ENCODE assay signal across 31 cellular contexts in the genomic region with DNA sequence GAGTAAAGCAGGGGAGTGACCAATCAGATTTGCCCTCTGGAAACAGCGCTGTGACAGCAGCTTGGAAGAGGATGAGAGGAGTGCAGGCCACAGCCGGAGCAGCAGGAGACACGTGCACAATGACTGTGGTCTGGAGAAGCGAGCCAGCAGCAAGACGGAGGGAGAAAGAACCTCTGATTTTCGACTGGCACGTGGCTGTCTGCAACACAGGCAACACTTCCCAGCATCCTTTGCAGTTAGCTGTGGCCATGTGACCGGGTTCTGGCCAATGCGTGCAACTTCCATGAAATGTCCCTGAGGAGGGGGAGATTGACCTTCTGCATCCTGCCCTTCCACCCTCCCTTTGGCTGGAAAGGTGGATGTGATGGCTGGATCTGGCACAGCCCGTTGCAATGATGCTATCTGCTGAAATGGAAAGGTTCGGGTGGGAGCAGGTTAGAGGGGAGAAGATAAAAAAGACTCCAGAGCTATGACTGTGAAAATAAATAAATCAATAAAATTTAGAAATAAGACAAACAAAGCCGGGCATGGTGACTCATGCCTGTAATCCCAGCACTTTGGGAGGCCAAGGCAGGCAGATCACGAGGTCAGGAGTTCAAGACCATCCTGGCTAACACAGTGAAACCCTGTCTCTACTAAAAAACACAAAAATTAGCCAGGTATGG. TPM values are rescaled to one million over a fixed set of nuclear protein-coding genes. Genes with fewer than 3 reads are reported as not detected.
DNase-seq lines count a peak whose midpoint lies in the region; ATAC-seq, FAIRE-seq and TF ChIP-seq lines count a peak whose summit lies in the region.
"Had no signal": no experiment of that assay in that cellular context is flagged by ENCODE, and none has a peak within 500 bp of the region (broad histone marks: within the 10 kb centered on the region; RNA-seq: fewer than 3 reads in every experiment).

No MANE protein-coding gene starts in this region.

- no TSS peak for BruUV-seq in HepG2 (replicated peaks; lab: Mats Ljungman, UMichigan)

- FAIRE-seq in HepG2 (lab: Jason Lieb, UNC) = no peak
- FAIRE-seq: bronchial epithelial cell had no signal

- no peak for TF ChIP-seq POLR2A in HepG2 (IDR thresholded peaks at IDR 0.05; ENCODE audit: insufficient read depth in 1 of 2, low read depth in 2 of 2, low read length in 2 of 2)

- H3K27me3 Mint-ChIP-seq in activated T-helper 1 cell treated with anti-CD3 and anti-CD28 coated beads, Interleukin-12 subunit alpha, Interleukin-12 subunit beta, Interleukin-2, Interleukin-4 antibody, amounts not matched to agents 30 ng/mL and 10 ng/mL and 1 ng/mL, durations not matched to agents 14 hours and 24 hours and 36 hours (ENCODE audit: insufficient read depth) = no peaks in the 10 kb centered on the region
- H3K27me3 Mint-ChIP-seq: activated naive CD8-positive, alpha-beta T cell treated with anti-CD3 and anti-CD28 coated beads, Interleukin-2, amount 10 ng/mL, durations not matched to agents 7 days and 5 days; stimulated activated memory B cell treated with anti-CD40 and anti-IgM and Interleukin-4, amounts not matched to agents 10 μg/mL and 1 μg/mL and 100 μg/mL, for 72 hours; type B pancreatic cell had no signal

- no peak overlapping the region for H3K27ac Mint-ChIP-seq in activated T-helper 1 cell treated with anti-CD3 and anti-CD28 coated beads, Interleukin-12 subunit alpha, Interleukin-12 subunit beta, Interleukin-2, Interleukin-4 antibody, amounts not matched to agents 30 ng/mL and 10 ng/mL and 1 ng/mL, durations not matched to agents 14 hours and 24 hours and 36 hours
- H3K27ac Mint-ChIP-seq: activated naive CD8-positive, alpha-beta T cell treated with anti-CD3 and anti-CD28 coated beads, Interleukin-2, amount 10 ng/mL, durations not matched to agents 7 days and 5 days; HFFc6; mesothelial cell of epicardium had no signal

- H3K9ac ChIP-seq in BLaER1 treated with 17β-estradiol and CSF1 and Interleukin-3, amounts not matched to agents 10 nM and 100 nM = no peak overlapping the region
- H3K9ac ChIP-seq in HepG2 (ENCODE audit: insufficient read depth, low read depth, low read length) = 0 out of 2 replicates have a peak overlapping the region, but pooled peaks have one; percentile 8

- H3K9me3 ChIP-seq in BLaER1 treated with 17β-estradiol and CSF1 and Interleukin-3, amounts not matched to agents 10 nM and 100 nM (replicated peaks in 1 of 11) = no peaks in the 10 kb centered on the region
- H3K9me3 ChIP-seq in HepG2 (ENCODE audit: low read length) = no peaks in the 10 kb centered on the region
- H3K9me3 ChIP-seq: BE2C, neutrophil had no signal

- TF ChIP-seq RAD21 in Ishikawa (IDR thresholded peaks at IDR 0.05; ENCODE audit: low read depth) = no peak
- TF ChIP-seq RAD21 in HepG2 (CRISPR knock-in tag; IDR thresholded peaks at IDR 0.05) = no peak

- peak overlapping the region; percentile 0 to 47 (median 23); a peak in 12 of 22 replicates for H3K4me2 ChIP-seq in BLaER1 treated with 17β-estradiol and CSF1 and Interleukin-3, amounts not matched to agents 10 nM and 100 nM
- peak overlapping the region; percentile 24; the same call in 1 of the 2 replicates for H3K4me2 ChIP-seq in HepG2 (ENCODE audit: low read depth, low read length)
- H3K4me2 ChIP-seq: PC-9 had no signal

- peaks cover 0 to 25% (median 0%) of the 10 kb centered on the region in 11 experiments; a peak in 9 of 22 replicates for H4K20me1 ChIP-seq in BLaER1 treated with 17β-estradiol and CSF1 and Interleukin-3, amounts not matched to agents 10 nM and 100 nM
- no peaks in the 10 kb centered on the region for H4K20me1 ChIP-seq in HepG2 (ENCODE audit: insufficient read depth, low read length)

- DNase-seq in coronary artery (ENCODE audit: low spot score) = peak; percentile 31
- no peak for DNase-seq in HepG2 (ENCODE audit: low spot score)
- no peak for DNase-seq in AG08395 (ENCODE audit: low spot score)
- DNase-seq in activated T-helper 1 cell treated with anti-CD3 and anti-CD28 coated beads, Interleukin-12 subunit alpha, Interleukin-12 subunit beta, Interleukin-2, Interleukin-4 antibody, amounts not matched to agents 30 ng/mL and 10 ng/mL and 1 ng/mL, durations not matched to agents 14 hours and 24 hours and 36 hours (ENCODE audit: low spot score) = no peak
- DNase-seq: ACHN; activated CD8-positive, alpha-beta T cell treated with anti-CD3 and anti-CD28 coated beads, Interleukin-2, amount 10 ng/mL, durations not matched to agents 7 days and 5 days; activated naive CD8-positive, alpha-beta T cell treated with anti-CD3 and anti-CD28 coated beads, Interleukin-2, amount 10 ng/mL, durations not matched to agents 7 days and 5 days; BE2C; CD8-positive, alpha-beta memory T cell; DMS 273 treated with DMSO at 0.1 percent for 48 hours; effector CD8-positive, alpha-beta T cell; islet precursor cell; NCI-H1092 treated with DMSO at 0.1 percent for 48 hours; NCI-H187; NCI-H2171; NCI-H510A; PC-9; SHP77; stimulated activated CD4-positive, alpha-beta T cell treated with anti-CD3 and anti-CD28 coated beads, Interleukin-15, amount 100 ng/mL, for 24 hours had no signal

- TF ChIP-seq CTCF in coronary artery (IDR thresholded peaks at IDR 0.05) (no peak), HepG2 (CRISPR knock-in tag; IDR thresholded peaks at IDR 0.05) (no peak)

- H3K79me2 ChIP-seq in HepG2 (ENCODE audit: insufficient read depth, low read length) = peaks cover 2% of the 10 kb centered on the region

- H3K27ac ChIP-seq in BLaER1 treated with 17β-estradiol and CSF1 and Interleukin-3, amounts not matched to agents 10 nM and 100 nM = no peak overlapping the region
- no peak overlapping the region for H3K27ac ChIP-seq in coronary artery
- no peak overlapping the region for H3K27ac ChIP-seq in HepG2 (ENCODE audit: extremely low read length, insufficient read depth, low read length)
- H3K27ac ChIP-seq: neutrophil, PC-9 had no signal

- H3K36me3 ChIP-seq in BLaER1 treated with 17β-estradiol and CSF1 and Interleukin-3, amounts not matched to agents 10 nM and 100 nM = peaks cover 0 to 42% (median 23%) of the 10 kb centered on the region in 11 experiments; a peak in 13 of 22 replicates
- H3K36me3 ChIP-seq in HepG2 (replicated peaks in 1 of 2; ENCODE audit: control insufficient read depth in 1 of 2, insufficient read depth in 2 of 2, low read length in 2 of 2) = no peaks in the 10 kb centered on the region; a peak in 1 of 5 replicates
- H3K36me3 ChIP-seq: BE2C had no signal

- H3K36me3 Mint-ChIP-seq in activated T-helper 1 cell treated with anti-CD3 and anti-CD28 coated beads, Interleukin-12 subunit alpha, Interleukin-12 subunit beta, Interleukin-2, Interleukin-4 antibody, amounts not matched to agents 30 ng/mL and 10 ng/mL and 1 ng/mL, durations not matched to agents 14 hours and 24 hours and 36 hours (ENCODE audit: low read depth) = peaks cover 13% of the 10 kb centered on the region

- ATAC-seq in HepG2 (no peak), GM21717 (IDR thresholded peaks at IDR 0.05; ENCODE audit: unreplicated experiment) (no peak), GM18502 (IDR thresholded peaks at IDR 0.05; ENCODE audit: poor library complexity, unreplicated experiment) (no peak)
- ATAC-seq: activated CD8-positive, alpha-beta T cell treated with anti-CD3 and anti-CD28 coated beads, Interleukin-2, amount 10 ng/mL, durations not matched to agents 7 days and 5 days; stimulated activated memory B cell treated with anti-CD40 and anti-IgM and Interleukin-4, amounts not matched to agents 10 μg/mL and 1 μg/mL and 100 μg/mL, for 72 hours had no signal

- POLR2A ChIA-PET in HepG2 (lab: Yijun Ruan, JAX) = interaction anchor here (0.5 to 3.6 kb wide), 5 partner anchors 11 to 107 kb away, joined by 3 to 46 read pairs (median 9); a partner anchor contains a TSS

- CTCF ChIA-PET in HepG2 (lab: Yijun Ruan, JAX; ENCODE audit: low intra/inter-chr PET ratio, low total read pairs) = no interaction called here

- H3K27me3 ChIP-seq in BLaER1 treated with 17β-estradiol and CSF1 and Interleukin-3, amounts not matched to agents 10 nM and 100 nM = no peaks in the 10 kb centered on the region; a peak in 1 of 22 replicates
- H3K27me3 ChIP-seq in HepG2 (ENCODE audit: control insufficient read depth in 1 of 2, insufficient read depth in 2 of 2, low read length in 2 of 2) = no peaks in the 10 kb centered on the region
- H3K27me3 ChIP-seq: BE2C, neutrophil had no signal

- H3K4me3 Mint-ChIP-seq in activated T-helper 1 cell treated with anti-CD3 and anti-CD28 coated beads, Interleukin-12 subunit alpha, Interleukin-12 subunit beta, Interleukin-2, Interleukin-4 antibody, amounts not matched to agents 30 ng/mL and 10 ng/mL and 1 ng/mL, durations not matched to agents 14 hours and 24 hours and 36 hours = no peak overlapping the region
- H3K4me3 Mint-ChIP-seq: activated CD8-positive, alpha-beta T cell treated with anti-CD3 and anti-CD28 coated beads, Interleukin-2, amount 10 ng/mL, durations not matched to agents 7 days and 5 days; activated naive CD8-positive, alpha-beta T cell treated with anti-CD3 and anti-CD28 coated beads, Interleukin-2, amount 10 ng/mL, durations not matched to agents 7 days and 5 days; CD8-positive, alpha-beta memory T cell; HFFc6; mesothelial cell of epicardium; stimulated activated memory B cell treated with anti-CD40 and anti-IgM and Interleukin-4, amounts not matched to agents 10 μg/mL and 1 μg/mL and 100 μg/mL, for 72 hours; type B pancreatic cell had no signal

- WGBS in HepG2 (ENCODE audit: low lambda C conversion rate) = 63% methylated on average over 13 of the region's 13 CpGs

- in situ Hi-C loops in HepG2 (cut with HindIII; ENCODE audit: extremely low pct_ligation_motif_present, low pct_unique_long_range_greater_than_20kb) = no loop called here

- no peak overlapping the region for H3K4me3 ChIP-seq in BLaER1 treated with 17β-estradiol and CSF1 and Interleukin-3, amounts not matched to agents 10 nM and 100 nM
- H3K4me3 ChIP-seq in coronary artery (no peak overlapping the region), HepG2 (replicated peaks in 1 of 3; ENCODE audit: insufficient read depth in 1 of 3, low read depth in 2 of 3, low read length in 3 of 3) (no peak overlapping the region)
- H3K4me3 ChIP-seq: PC-9 had no signal

- peaks cover 13% of the 10 kb centered on the region for H3K4me1 Mint-ChIP-seq in activated T-helper 1 cell treated with anti-CD3 and anti-CD28 coated beads, Interleukin-12 subunit alpha, Interleukin-12 subunit beta, Interleukin-2, Interleukin-4 antibody, amounts not matched to agents 30 ng/mL and 10 ng/mL and 1 ng/mL, durations not matched to agents 14 hours and 24 hours and 36 hours (ENCODE audit: low read depth)

- TF ChIP-seq EP300 in Ishikawa (IDR thresholded peaks at IDR 0.05; ENCODE audit: borderline replicate concordance) (no peak), HepG2 (IDR thresholded peaks at IDR 0.05; ENCODE audit: low read depth in 2 of 2, low read length in 2 of 2) (no peak), HepG2 (CRISPR knock-in tag; IDR thresholded peaks at IDR 0.05; ENCODE audit: borderline replicate concordance) (no peak)

- intact Hi-C loops in HepG2 (cut with micrococcal nuclease; ENCODE audit: unreplicated experiment) = no loop called here
- intact Hi-C loops in activated T-helper 1 cell treated with anti-CD3 and anti-CD28 coated beads, Interleukin-12 subunit alpha, Interleukin-12 subunit beta, Interleukin-2, Interleukin-4 antibody, amounts not matched to agents 30 ng/mL and 10 ng/mL and 1 ng/mL, durations not matched to agents 14 hours and 24 hours and 36 hours (cut with micrococcal nuclease) = no loop called here

- peaks cover 50 to 82% (median 71%) of the 10 kb centered on the region in 10 experiments for H3K4me1 ChIP-seq in BLaER1 treated with 17β-estradiol and CSF1 and Interleukin-3, amounts not matched to agents 10 nM and 100 nM
- H3K4me1 ChIP-seq in HepG2 (ENCODE audit: insufficient read depth, low read length) = peaks cover 39% of the 10 kb centered on the region

- H3K9me3 Mint-ChIP-seq in activated T-helper 1 cell treated with anti-CD3 and anti-CD28 coated beads, Interleukin-12 subunit alpha, Interleukin-12 subunit beta, Interleukin-2, Interleukin-4 antibody, amounts not matched to agents 30 ng/mL and 10 ng/mL and 1 ng/mL, durations not matched to agents 14 hours and 24 hours and 36 hours = no peaks in the 10 kb centered on the region
- H3K9me3 Mint-ChIP-seq: activated naive CD8-positive, alpha-beta T cell treated with anti-CD3 and anti-CD28 coated beads, Interleukin-2, amount 10 ng/mL, durations not matched to agents 7 days and 5 days; activated T-helper 2 cell treated with anti-CD3 and anti-CD28 coated beads, Interferon-gamma antibody, Interleukin-2, Interleukin-4, amounts not matched to agents 10 μg/mL and 5 μg/mL and 100 μg/mL, durations not matched to agents 14 hours and 24 hours and 36 hours; CD8-positive, alpha-beta memory T cell; HFFc6; mesothelial cell of epicardium; stimulated activated memory B cell treated with anti-CD40 and anti-IgM and Interleukin-4, amounts not matched to agents 10 μg/mL and 1 μg/mL and 100 μg/mL, for 72 hours; type B pancreatic cell had no signal

- H2AFZ ChIP-seq in HepG2 (ENCODE audit: low read length) = no peak overlapping the region
- H2AFZ ChIP-seq: PC-9 had no signal

RNA-seq across cellular contexts. Expression of a gene that starts 15.6 kb away (rescaled TPM):
- 1.8 and 4.8 TPM in 2 replicates for total RNA-seq in HepG2 (2016; rRNA removed; fragmentation: Illumina TruSeq; extraction: Trizol)
- total RNA-seq in HepG2 (2016; cell fraction: cytosol; rRNA removed; fragmentation: Illumina TruSeq; extraction: Trizol; ENCODE audit: low read depth) = 0.61 and 0.71 TPM in 2 replicates
- 1.9 and 5.2 TPM in 2 replicates for total RNA-seq in HepG2 (2016; cell fraction: insoluble cytoplasmic fraction; rRNA removed; fragmentation: Illumina TruSeq; extraction: Trizol)
- 1.3 TPM in 2 replicates for total RNA-seq in HepG2 (2016; cell fraction: membrane; rRNA removed; fragmentation: Illumina TruSeq; extraction: Trizol)
- 8.4 and 11.2 TPM in 2 replicates for total RNA-seq in HepG2 (2016; cell fraction: nucleus; rRNA removed; fragmentation: Illumina TruSeq; extraction: Trizol)
- polyA plus RNA-seq in HepG2 (2011; rRNA removed) = 11.5 and 12.3 TPM in 2 replicates
- polyA plus RNA-seq in HepG2 (2011; cell fraction: cytosol; rRNA removed) = 2.7 and 3.9 TPM in 2 replicates
- 73.3 and 101 TPM in 2 replicates for polyA plus RNA-seq in HepG2 (2011; cell fraction: nucleus; rRNA removed)
- polyA plus RNA-seq in HepG2 (2012) = 6.5 and 7.3 TPM in 2 replicates
- 0.44 and 0.53 TPM in 2 replicates for polyA plus RNA-seq in HepG2 (2016; cell fraction: cytosol; fragmentation: Illumina TruSeq; extraction: Trizol; ENCODE audit: low read depth)
- polyA plus RNA-seq in HepG2 (2016; cell fraction: insoluble cytoplasmic fraction; fragmentation: Illumina TruSeq; extraction: Trizol; ENCODE audit: low read depth) = 0.96 and 1.7 TPM in 2 replicates
- polyA plus RNA-seq in HepG2 (2016; cell fraction: membrane; fragmentation: Illumina TruSeq; extraction: Trizol; ENCODE audit: low read depth) = 0.88 and 1.6 TPM in 2 replicates
- polyA plus RNA-seq in HepG2 (2016; cell fraction: nucleus; fragmentation: Illumina TruSeq; extraction: Trizol; ENCODE audit: insufficient read depth, low read depth) = 22.2 and 23.2 TPM in 2 replicates
- 27.4 and 36.9 TPM in 2 replicates for polyA minus RNA-seq in HepG2 (2011; rRNA and poly(A)+ RNA removed; ENCODE audit: low replicate concordance)
- polyA minus RNA-seq in HepG2 (2011; cell fraction: cytosol; rRNA and poly(A)+ RNA removed) = 2.6 and 3.8 TPM in 2 replicates
- 21.3 and 31.8 TPM in 2 replicates for polyA minus RNA-seq in HepG2 (2011; cell fraction: nucleus; rRNA and poly(A)+ RNA removed)
- total RNA-seq in activated T-helper 1 cell treated with anti-CD3 and anti-CD28 coated beads, Interleukin-12 subunit alpha, Interleukin-12 subunit beta, Interleukin-2, Interleukin-4 antibody, amounts not matched to agents 30 ng/mL and 10 ng/mL and 1 ng/mL, durations not matched to agents 14 hours and 24 hours and 36 hours = 34.8 and 34.9 TPM in 2 replicates

RNA-seq across cellular contexts. Expression of a gene that starts 35.7 kb away (rescaled TPM):
- total RNA-seq in HepG2 (2016; rRNA removed; fragmentation: Illumina TruSeq; extraction: Trizol) = 3.1 and 5.4 TPM in 2 replicates
- 1.1 and 1.3 TPM in 2 replicates for total RNA-seq in HepG2 (2016; cell fraction: cytosol; rRNA removed; fragmentation: Illumina TruSeq; extraction: Trizol; ENCODE audit: low read depth)
- total RNA-seq in HepG2 (2016; cell fraction: insoluble cytoplasmic fraction; rRNA removed; fragmentation: Illumina TruSeq; extraction: Trizol) = 3.7 and 5.5 TPM in 2 replicates
- 2.3 and 2.5 TPM in 2 replicates for total RNA-seq in HepG2 (2016; cell fraction: membrane; rRNA removed; fragmentation: Illumina TruSeq; extraction: Trizol)
- total RNA-seq in HepG2 (2016; cell fraction: nucleus; rRNA removed; fragmentation: Illumina TruSeq; extraction: Trizol) = 4.4 and 6.4 TPM in 2 replicates
- polyA plus RNA-seq in HepG2 (2011; rRNA removed) = 14.3 and 17.1 TPM in 2 replicates
- polyA plus RNA-seq in HepG2 (2011; cell fraction: cytosol; rRNA removed) = 15.6 and 18.3 TPM in 2 replicates
- 15.7 and 16.6 TPM in 2 replicates for polyA plus RNA-seq in HepG2 (2011; cell fraction: nucleus; rRNA removed)
- 12.4 and 26.2 TPM in 2 replicates for polyA plus RNA-seq in HepG2 (2012)
- polyA plus RNA-seq in HepG2 (2016; cell fraction: cytosol; fragmentation: Illumina TruSeq; extraction: Trizol; ENCODE audit: low read depth) = 0.70 and 0.71 TPM in 2 replicates
- 3.5 and 3.7 TPM in 2 replicates for polyA plus RNA-seq in HepG2 (2016; cell fraction: insoluble cytoplasmic fraction; fragmentation: Illumina TruSeq; extraction: Trizol; ENCODE audit: low read depth)
- 1.2 and 1.9 TPM in 2 replicates for polyA plus RNA-seq in HepG2 (2016; cell fraction: membrane; fragmentation: Illumina TruSeq; extraction: Trizol; ENCODE audit: low read depth)
- 7.1 and 7.9 TPM in 2 replicates for polyA plus RNA-seq in HepG2 (2016; cell fraction: nucleus; fragmentation: Illumina TruSeq; extraction: Trizol; ENCODE audit: insufficient read depth, low read depth)
- polyA minus RNA-seq in HepG2 (2011; rRNA and poly(A)+ RNA removed; ENCODE audit: low replicate concordance) = 2.5 and 12.3 TPM in 2 replicates
- polyA minus RNA-seq in HepG2 (2011; cell fraction: cytosol; rRNA and poly(A)+ RNA removed) = 11.3 and 12.8 TPM in 2 replicates
- 7.3 and 8.1 TPM in 2 replicates for polyA minus RNA-seq in HepG2 (2011; cell fraction: nucleus; rRNA and poly(A)+ RNA removed)
- total RNA-seq in activated T-helper 1 cell treated with anti-CD3 and anti-CD28 coated beads, Interleukin-12 subunit alpha, Interleukin-12 subunit beta, Interleukin-2, Interleukin-4 antibody, amounts not matched to agents 30 ng/mL and 10 ng/mL and 1 ng/mL, durations not matched to agents 14 hours and 24 hours and 36 hours = 12.3 and 12.5 TPM in 2 replicates

RNA-seq across cellular contexts. Expression of a gene that starts 55.6 kb away (rescaled TPM):
- total RNA-seq in HepG2 (2016; rRNA removed; fragmentation: Illumina TruSeq; extraction: Trizol) = 3.0 and 4.4 TPM in 2 replicates
- total RNA-seq in HepG2 (2016; cell fraction: cytosol; rRNA removed; fragmentation: Illumina TruSeq; extraction: Trizol; ENCODE audit: low read depth) = 2.2 and 2.3 TPM in 2 replicates
- 1.8 and 4.6 TPM in 2 replicates for total RNA-seq in HepG2 (2016; cell fraction: insoluble cytoplasmic fraction; rRNA removed; fragmentation: Illumina TruSeq; extraction: Trizol)
- total RNA-seq in HepG2 (2016; cell fraction: membrane; rRNA removed; fragmentation: Illumina TruSeq; extraction: Trizol) = 2.9 and 3.5 TPM in 2 replicates
- total RNA-seq in HepG2 (2016; cell fraction: nucleus; rRNA removed; fragmentation: Illumina TruSeq; extraction: Trizol) = 3.9 and 4.3 TPM in 2 replicates
- 7.5 and 8.4 TPM in 2 replicates for polyA plus RNA-seq in HepG2 (2011; rRNA removed)
- 3.0 and 4.7 TPM in 2 replicates for polyA plus RNA-seq in HepG2 (2011; cell fraction: cytosol; rRNA removed)
- polyA plus RNA-seq in HepG2 (2011; cell fraction: nucleus; rRNA removed) = 77.2 and 103 TPM in 2 replicates
- polyA plus RNA-seq in HepG2 (2012) = 5.6 and 7.7 TPM in 2 replicates
- polyA plus RNA-seq in HepG2 (2016; cell fraction: cytosol; fragmentation: Illumina TruSeq; extraction: Trizol; ENCODE audit: low read depth) = 3.1 and 3.4 TPM in 2 replicates
- polyA plus RNA-seq in HepG2 (2016; cell fraction: insoluble cytoplasmic fraction; fragmentation: Illumina TruSeq; extraction: Trizol; ENCODE audit: low read depth) = 4.8 and 7.0 TPM in 2 replicates
- polyA plus RNA-seq in HepG2 (2016; cell fraction: membrane; fragmentation: Illumina TruSeq; extraction: Trizol; ENCODE audit: low read depth) = 4.5 TPM in 2 replicates
- polyA plus RNA-seq in HepG2 (2016; cell fraction: nucleus; fragmentation: Illumina TruSeq; extraction: Trizol; ENCODE audit: insufficient read depth, low read depth) = 34.3 and 34.8 TPM in 2 replicates
- polyA minus RNA-seq in HepG2 (2011; rRNA and poly(A)+ RNA removed; ENCODE audit: low replicate concordance) = 0.23 and 3.8 TPM in 2 replicates
- polyA minus RNA-seq in HepG2 (2011; cell fraction: cytosol; rRNA and poly(A)+ RNA removed) = 3.0 and 4.1 TPM in 2 replicates
- 4.5 and 5.1 TPM in 2 replicates for polyA minus RNA-seq in HepG2 (2011; cell fraction: nucleus; rRNA and poly(A)+ RNA removed)
- 0.29 and 0.32 TPM in 2 replicates for total RNA-seq in activated T-helper 1 cell treated with anti-CD3 and anti-CD28 coated beads, Interleukin-12 subunit alpha, Interleukin-12 subunit beta, Interleukin-2, Interleukin-4 antibody, amounts not matched to agents 30 ng/mL and 10 ng/mL and 1 ng/mL, durations not matched to agents 14 hours and 24 hours and 36 hours
- total RNA-seq: M059J had no signal
- polyA plus RNA-seq: CD8-positive, alpha-beta memory T cell had no signal
